ENCODE assay signal across 12 cellular contexts in the genomic region with DNA sequence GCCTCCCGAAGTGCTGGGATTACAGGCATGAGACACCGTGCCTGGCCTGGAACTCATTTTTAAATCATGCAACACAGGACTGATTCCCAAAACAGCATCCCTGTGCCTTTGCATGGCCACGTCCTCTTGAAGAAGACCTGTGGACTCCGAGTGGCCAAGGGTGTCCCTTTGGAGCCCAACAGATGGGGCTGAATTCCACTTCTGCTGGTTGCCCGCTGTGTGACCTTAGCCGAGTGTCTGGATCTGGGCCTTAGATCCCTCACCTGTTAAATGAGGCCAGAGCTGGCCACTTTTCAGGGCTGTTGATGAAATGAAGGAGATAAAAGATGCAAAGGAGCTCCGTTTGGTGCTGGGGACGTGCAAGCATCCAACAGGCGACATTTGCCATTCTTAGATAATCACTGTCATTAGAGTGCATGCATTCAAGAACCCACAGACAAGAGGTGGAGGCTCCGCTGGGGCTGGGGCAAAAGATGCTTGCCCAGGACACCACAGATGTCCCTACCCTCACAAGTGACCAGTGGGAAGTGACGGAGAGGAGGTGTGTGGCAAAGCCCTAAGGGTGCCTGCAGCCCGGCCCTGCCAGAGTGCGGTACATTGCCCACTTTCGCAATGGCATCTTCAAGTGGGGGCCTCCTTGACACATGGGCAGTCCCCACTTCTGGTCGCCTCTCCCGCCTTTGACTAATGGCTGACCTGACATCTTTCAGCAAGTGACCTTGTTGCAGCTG.
"Had no signal": no experiment of that assay in that cellular context is flagged by ENCODE, and none has a peak within 500 bp of the region (broad histone marks: within the 10 kb centered on the region; RNA-seq: fewer than 3 reads in every experiment).

No MANE protein-coding gene starts in this region.

- H3K4me3 Mint-ChIP-seq: activated CD8-positive, alpha-beta T cell treated with anti-CD3 and anti-CD28 coated beads, Interleukin-2, amount 10 ng/mL, durations not matched to agents 7 days and 5 days; activated naive CD4-positive, alpha-beta T cell treated with anti-CD3 and anti-CD28 coated beads, Interleukin-2, amount 50 U/mL, for 24 hours; brain; naive thymus-derived CD8-positive, alpha-beta T cell had no signal

- H3K9me3 ChIP-seq: mucosa of descending colon, SJSA1, stomach had no signal

- H3K36me3 ChIP-seq: SJSA1, stomach had no signal

- H3K9me3 Mint-ChIP-seq: activated naive CD4-positive, alpha-beta T cell treated with anti-CD3 and anti-CD28 coated beads, Interleukin-2, amount 50 U/mL, for 24 hours; activated T-helper 2 cell treated with anti-CD3 and anti-CD28 coated beads, Interferon-gamma antibody, Interleukin-2, Interleukin-4, amounts not matched to agents 10 μg/mL and 5 μg/mL and 100 μg/mL, durations not matched to agents 14 hours and 24 hours and 36 hours had no signal

- H3K36me3 Mint-ChIP-seq: activated naive CD4-positive, alpha-beta T cell treated with anti-CD3 and anti-CD28 coated beads, Interleukin-2, amount 50 U/mL, for 24 hours; brain; naive thymus-derived CD8-positive, alpha-beta T cell had no signal

- H3K27me3 ChIP-seq: stomach had no signal

- H3K27ac Mint-ChIP-seq: activated CD8-positive, alpha-beta T cell treated with anti-CD3 and anti-CD28 coated beads, Interleukin-2, amount 10 ng/mL, durations not matched to agents 7 days and 5 days; activated naive CD4-positive, alpha-beta T cell treated with anti-CD3 and anti-CD28 coated beads, Interleukin-2, amount 50 U/mL, for 24 hours; activated T-helper 2 cell treated with anti-CD3 and anti-CD28 coated beads, Interferon-gamma antibody, Interleukin-2, Interleukin-4, amounts not matched to agents 10 μg/mL and 5 μg/mL and 100 μg/mL, durations not matched to agents 14 hours and 24 hours and 36 hours; naive thymus-derived CD8-positive, alpha-beta T cell had no signal

- H3K27ac ChIP-seq: SJSA1 had no signal

- H3K27me3 Mint-ChIP-seq: activated naive CD4-positive, alpha-beta T cell treated with anti-CD3 and anti-CD28 coated beads, Interleukin-2, amount 50 U/mL, for 24 hours; naive thymus-derived CD8-positive, alpha-beta T cell had no signal

- H3K4me3 ChIP-seq: mucosa of descending colon, SJSA1, skin epidermis, stomach had no signal

- DNase-seq: activated CD8-positive, alpha-beta T cell treated with anti-CD3 and anti-CD28 coated beads, Interleukin-2, amount 10 ng/mL, durations not matched to agents 7 days and 5 days; hippocampal formation; kidney glomerular epithelial cell; mucosa of descending colon; stomach; T1000 had no signal

- ATAC-seq: activated CD8-positive, alpha-beta T cell treated with anti-CD3 and anti-CD28 coated beads, Interleukin-2, amount 10 ng/mL, durations not matched to agents 7 days and 5 days; mucosa of descending colon; naive thymus-derived CD8-positive, alpha-beta T cell had no signal

- H3K4me1 ChIP-seq: SJSA1 had no signal
